Comparison of ENCODE assay signal across 8 cellular contexts in genomic region chr17:82450357-82451106, GRCh38. TPM values are rescaled to one million over a fixed set of nuclear protein-coding genes. Genes with fewer than 3 reads are reported as not detected.
DNase-seq lines count a peak whose midpoint lies in the region; ATAC-seq and TF ChIP-seq lines count a peak whose summit lies in the region.

CYBC1 (minus strand) TSS chr17:82450752; CDS start chr17:82449254, 1,498 bp downstream.

- peaks cover 0 to 8% of the 10 kb centered on the region in 2 donors for H3K36me3 ChIP-seq in mucosa of rectum (ENCODE audit: control insufficient read depth in 2 of 2, insufficient read depth in 2 of 2, low read length in 2 of 2)

- no peak for TF ChIP-seq CTCF in epithelial cell of proximal tubule (conservative IDR thresholded peaks at IDR 0.05; ENCODE audit: low read depth, low read length)

- peak; percentile 99 for DNase-seq in D341Med (ENCODE audit: low spot score)
- DNase-seq in KBM-7: peak; percentile 87
- peak; percentile 96 for DNase-seq in activated T-cell treated with anti-CD3 and anti-CD28 coated beads, Interleukin-2, amount 50 U/mL, for 1 hour
- no peak for DNase-seq in epithelial cell of proximal tubule (ENCODE audit: low read depth)
- peak; percentile 89 for DNase-seq in stimulated activated CD8-positive, alpha-beta memory T cell treated with anti-CD3 and anti-CD28 coated beads, Interleukin-4, amount 100 ng/mL, for 24 hours (ENCODE audit: low read depth)

- ATAC-seq in GM21529 (IDR thresholded peaks at IDR 0.05; ENCODE audit: unreplicated experiment): peak; percentile 59

- H3K27me3 ChIP-seq in mucosa of rectum (ENCODE audit: control insufficient read depth in 2 of 2, insufficient read depth in 2 of 2, low read length in 2 of 2): no peaks in the 10 kb centered on the region

- H3K4me1 ChIP-seq in mucosa of rectum (ENCODE audit: control insufficient read depth in 2 of 2, insufficient read depth in 2 of 2, low read length in 2 of 2): peaks cover 0 to 12% of the 10 kb centered on the region in 2 donors

- in situ Hi-C loops in KBM-7 (cut with MboI; ENCODE audit: low pct_unique_long_range_greater_than_20kb, low sequenced_read_pairs): no loop called here

- H3K27ac ChIP-seq in mucosa of rectum (ENCODE audit: low read depth in 2 of 2, low read length in 2 of 2): peak within 1 kb of the TSS; percentile 86 to 93

- peak within 1 kb of the TSS; percentile 98 for H3K4me3 ChIP-seq in epithelial cell of proximal tubule (ENCODE audit: low read depth, low read length)
- H3K4me3 ChIP-seq in mucosa of rectum (ENCODE audit: low read length in 2 of 2): peak within 1 kb of the TSS; percentile 81 to 94

- peak within 1 kb of the TSS; percentile 81 to 91 for H3K9ac ChIP-seq in mucosa of rectum (ENCODE audit: low read depth in 1 of 2, low read length in 2 of 2)

- no peaks in the 10 kb centered on the region for H3K9me3 ChIP-seq in mucosa of rectum (ENCODE audit: control insufficient read depth in 2 of 2, low read length in 2 of 2)

TF ChIP-seq in PFSK-1, 5 proteins besides CTCF, POLR2A, EP300 and RAD21:
- TF ChIP-seq SIN3A (IDR thresholded peaks at IDR 0.05; ENCODE audit: borderline replicate concordance, insufficient read depth, low read length): peak; percentile 50; the same call in 1 of the 2 replicates
- TF ChIP-seq FOXP2 (optimal IDR thresholded peaks at IDR 0.05; ENCODE audit: borderline replicate concordance, extremely low read depth, extremely low read length, insufficient read depth): peak; percentile 42
- TF ChIP-seq, protein P1, sequence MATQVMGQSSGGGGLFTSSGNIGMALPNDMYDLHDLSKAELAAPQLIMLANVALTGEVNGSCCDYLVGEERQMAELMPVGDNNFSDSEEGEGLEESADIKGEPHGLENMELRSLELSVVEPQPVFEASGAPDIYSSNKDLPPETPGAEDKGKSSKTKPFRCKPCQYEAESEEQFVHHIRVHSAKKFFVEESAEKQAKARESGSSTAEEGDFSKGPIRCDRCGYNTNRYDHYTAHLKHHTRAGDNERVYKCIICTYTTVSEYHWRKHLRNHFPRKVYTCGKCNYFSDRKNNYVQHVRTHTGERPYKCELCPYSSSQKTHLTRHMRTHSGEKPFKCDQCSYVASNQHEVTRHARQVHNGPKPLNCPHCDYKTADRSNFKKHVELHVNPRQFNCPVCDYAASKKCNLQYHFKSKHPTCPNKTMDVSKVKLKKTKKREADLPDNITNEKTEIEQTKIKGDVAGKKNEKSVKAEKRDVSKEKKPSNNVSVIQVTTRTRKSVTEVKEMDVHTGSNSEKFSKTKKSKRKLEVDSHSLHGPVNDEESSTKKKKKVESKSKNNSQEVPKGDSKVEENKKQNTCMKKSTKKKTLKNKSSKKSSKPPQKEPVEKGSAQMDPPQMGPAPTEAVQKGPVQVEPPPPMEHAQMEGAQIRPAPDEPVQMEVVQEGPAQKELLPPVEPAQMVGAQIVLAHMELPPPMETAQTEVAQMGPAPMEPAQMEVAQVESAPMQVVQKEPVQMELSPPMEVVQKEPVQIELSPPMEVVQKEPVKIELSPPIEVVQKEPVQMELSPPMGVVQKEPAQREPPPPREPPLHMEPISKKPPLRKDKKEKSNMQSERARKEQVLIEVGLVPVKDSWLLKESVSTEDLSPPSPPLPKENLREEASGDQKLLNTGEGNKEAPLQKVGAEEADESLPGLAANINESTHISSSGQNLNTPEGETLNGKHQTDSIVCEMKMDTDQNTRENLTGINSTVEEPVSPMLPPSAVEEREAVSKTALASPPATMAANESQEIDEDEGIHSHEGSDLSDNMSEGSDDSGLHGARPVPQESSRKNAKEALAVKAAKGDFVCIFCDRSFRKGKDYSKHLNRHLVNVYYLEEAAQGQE (IDR thresholded peaks at IDR 0.05; ENCODE audit: insufficient read depth in 1 of 2, low read depth in 2 of 2, low read length in 2 of 2): 0 out of 4 replicates have a peak, but pooled peaks of 1 of the 2 experiments have one; percentile 5
- peak; percentile 81 for TF ChIP-seq POLR2AphosphoS5 (IDR thresholded peaks at IDR 0.05; ENCODE audit: low read depth, low read length)
- peak; percentile 61; the same call in 1 of the 2 replicates for TF ChIP-seq TAF1 (IDR thresholded peaks at IDR 0.05; ENCODE audit: borderline replicate concordance, insufficient read depth, low read length)

RNA-seq across cellular contexts. Expression of gene CYBC1, which starts in this region (rescaled TPM):
- polyA plus RNA-seq in PFSK-1 (2012; ENCODE audit: insufficient read length, low read depth): 94.7 TPM
- total RNA-seq in epithelial cell of proximal tubule: 72.1 and 78.8 TPM in 2 replicates
